In the genomic region with DNA sequence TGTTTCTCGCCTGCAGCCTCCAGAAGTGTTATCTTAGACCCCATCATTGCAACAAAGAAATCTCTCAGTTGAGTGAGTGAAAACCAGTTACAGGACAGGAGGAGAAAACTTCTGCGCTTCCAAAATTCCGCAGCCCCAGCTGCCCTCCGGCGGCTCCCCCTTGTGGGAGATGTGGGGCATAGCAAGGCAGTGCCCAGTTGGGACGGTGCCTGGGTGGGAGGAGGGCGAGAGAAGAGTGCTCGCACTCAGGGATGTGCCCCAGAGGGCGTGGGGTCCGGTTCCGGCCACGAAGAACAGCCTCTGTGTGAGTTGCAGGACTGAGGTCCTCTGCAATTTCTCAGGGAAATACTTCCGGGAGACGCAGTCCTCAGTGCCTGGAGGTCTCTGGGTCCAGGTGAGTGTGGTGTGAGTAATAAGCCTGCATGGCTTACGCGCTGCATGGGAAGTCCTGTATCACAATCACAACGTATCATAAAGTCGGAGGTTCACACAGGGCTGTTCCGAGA, we compare ENCODE assay signal across 7 cellular contexts.
DNase-seq lines count a peak whose midpoint lies in the region; ATAC-seq and TF ChIP-seq lines count a peak whose summit lies in the region.

No MANE protein-coding gene starts in this region.

- H3K36me3 Mint-ChIP-seq in H9 (ENCODE audit: insufficient read depth in 1 of 3, low read depth in 3 of 3): no peaks in the 10 kb centered on the region
- H3K36me3 Mint-ChIP-seq in natural killer cell treated with Interleukin-12 subunit alpha and Interleukin-12 subunit beta and Interleukin-15 and Interleukin-18, amount 100 ng/mL, for 72 hours: no peaks in the 10 kb centered on the region

- H3K4me1 ChIP-seq in H9 (ENCODE audit: insufficient read depth, low read length) (no peaks in the 10 kb centered on the region), thyroid gland (peaks cover 21 to 47% of the 10 kb centered on the region in 2 donors)

- WGBS in H9 (ENCODE audit: extremely low coverage, insufficient read length, low lambda C conversion rate): no CpG with 5 or more reads among the region's 19 CpGs
- 13 to 19% methylated on average over 11 to 19 of the region's 19 CpGs for WGBS in thyroid gland, 2 donors

- H2AK5ac ChIP-seq in H9 (ENCODE audit: insufficient read length, low read length): no peak overlapping the region

- 0 out of 2 replicates have a peak overlapping the region, but pooled peaks have one; percentile 53 for H3K14ac ChIP-seq in H9 (ENCODE audit: insufficient read depth, low read length)

- H2BK120ac ChIP-seq in H9 (ENCODE audit: low read depth, low read length, poor library complexity, severe bottlenecking): no peak overlapping the region

- no peaks in the 10 kb centered on the region for H3K36me3 ChIP-seq in thyroid gland

- H3K27me3 Mint-ChIP-seq in H9 (ENCODE audit: low read depth): peaks cover 9% of the 10 kb centered on the region
- H3K27me3 Mint-ChIP-seq in natural killer cell treated with Interleukin-12 subunit alpha and Interleukin-12 subunit beta and Interleukin-15 and Interleukin-18, amount 100 ng/mL, for 72 hours: peaks cover 31 to 44% of the 10 kb centered on the region in 2 donors

- peaks cover 4% of the 10 kb centered on the region for H3K23me2 ChIP-seq in H9 (ENCODE audit: insufficient read length, low read depth, low read length, poor library complexity, severe bottlenecking)

- no peaks in the 10 kb centered on the region for H3K79me2 ChIP-seq in H9 (ENCODE audit: insufficient read depth, low read length)

- H3T11ph ChIP-seq in H9 (ENCODE audit: low read length): no peak overlapping the region

- peaks cover 9 to 12% of the 10 kb centered on the region in 2 experiments for H3K4me1 Mint-ChIP-seq in H9
- H3K4me1 Mint-ChIP-seq in natural killer cell treated with Interleukin-12 subunit alpha and Interleukin-12 subunit beta and Interleukin-15 and Interleukin-18, amount 100 ng/mL, for 72 hours (ENCODE audit: low read depth in 2 of 2): peaks cover 0 to 4% of the 10 kb centered on the region in 2 donors

- no peak overlapping the region for H3K9ac ChIP-seq in H9 (ENCODE audit: extremely low read depth, insufficient read length, low read length)

- DNase-seq in H9: peak; percentile 81
- peak; percentile 55 for DNase-seq in NCI-H1092 treated with DMSO at 0.1 percent for 48 hours (lab: John Stamatoyannopoulos, UW)
- DNase-seq in activated T-cell treated with anti-CD3 and anti-CD28 coated beads for 24 hours (ENCODE audit: low read depth): peak; percentile 21
- DNase-seq in fibroblast of peridontal ligament (ENCODE audit: extremely low read depth): peak; percentile 85
- DNase-seq in natural killer cell treated with Interleukin-12 subunit alpha and Interleukin-12 subunit beta and Interleukin-15 and Interleukin-18, amount 100 ng/mL, for 72 hours (ENCODE audit: low spot score): no peak
- DNase-seq in thyroid gland: peak; percentile 70 to 82

- no peak overlapping the region for H3K23ac ChIP-seq in H9 (ENCODE audit: insufficient read length, low read depth, low read length)

- H3K9me3 Mint-ChIP-seq in H9: no peaks in the 10 kb centered on the region
- H3K9me3 Mint-ChIP-seq in natural killer cell treated with Interleukin-12 subunit alpha and Interleukin-12 subunit beta and Interleukin-15 and Interleukin-18, amount 100 ng/mL, for 72 hours: no peaks in the 10 kb centered on the region

- no peaks in the 10 kb centered on the region for H3K27me3 ChIP-seq in H9 (ENCODE audit: insufficient read depth, low read length)
- no peaks in the 10 kb centered on the region for H3K27me3 ChIP-seq in thyroid gland

- no peak overlapping the region for H4K8ac ChIP-seq in H9 (replicated peaks; ENCODE audit: insufficient read length, low read depth, low read length)

- intact Hi-C loops in thyroid gland (cut with DNase I): no loop called here

- H3K4ac ChIP-seq in H9 (ENCODE audit: low read depth, low read length): no peak overlapping the region

- peak overlapping the region; percentile 80 for H2AFZ ChIP-seq in H9 (ENCODE audit: low read length)

- no peaks in the 10 kb centered on the region for H3K79me1 ChIP-seq in H9 (ENCODE audit: insufficient read depth, low read depth, low read length, poor library complexity, severe bottlenecking)

- peak overlapping the region in 2 of 3 donors; percentile 10 to 26 for H3K4me3 ChIP-seq in thyroid gland (replicated peaks in 1 of 3)

- H4K91ac ChIP-seq in H9 (ENCODE audit: insufficient read length, low read depth, low read length): no peak overlapping the region

- peak overlapping the region; percentile 39 to 41; a peak in 4 of 5 replicates for H3K4me3 Mint-ChIP-seq in H9
- H3K4me3 Mint-ChIP-seq in natural killer cell treated with Interleukin-12 subunit alpha and Interleukin-12 subunit beta and Interleukin-15 and Interleukin-18, amount 100 ng/mL, for 72 hours: no peak overlapping the region

- H2BK15ac ChIP-seq in H9 (ENCODE audit: low read depth, low read length): no peak overlapping the region

- H2BK5ac ChIP-seq in H9 (ENCODE audit: insufficient read length, low read length): no peak overlapping the region

- H3K27ac ChIP-seq in H9 (ENCODE audit: insufficient read length, low read depth, low read length): no peak overlapping the region
- H3K27ac ChIP-seq in thyroid gland: peak overlapping the region; percentile 61 to 71 (median 71)

- H3K9me3 ChIP-seq in H9 (ENCODE audit: control insufficient read depth, low read depth, low read length) (no peaks in the 10 kb centered on the region), thyroid gland (no peaks in the 10 kb centered on the region)

- H2BK20ac ChIP-seq in H9 (ENCODE audit: low read depth, low read length, poor library complexity, severe bottlenecking): no peak overlapping the region

- TF ChIP-seq POLR2A in thyroid gland (IDR thresholded peaks at IDR 0.05): no peak

- H3K56ac ChIP-seq in H9 (ENCODE audit: insufficient read length, low read depth, low read length): no peak overlapping the region

- no peak overlapping the region for H3K18ac ChIP-seq in H9 (ENCODE audit: insufficient read length, low read depth, low read length)

- peak; percentile 91 for TF ChIP-seq CTCF in GM12872 (IDR thresholded peaks at IDR 0.05; ENCODE audit: insufficient read depth, low read depth, low read length)
- peak; percentile 98 for TF ChIP-seq CTCF in H9 (conservative IDR thresholded peaks at IDR 0.05)
- TF ChIP-seq CTCF in thyroid gland (IDR thresholded peaks at IDR 0.05): peak; percentile 82 to 97 (median 94)

- ATAC-seq in natural killer cell treated with Interleukin-12 subunit alpha and Interleukin-12 subunit beta and Interleukin-15 and Interleukin-18, amount 100 ng/mL, for 72 hours: peak; percentile 69 to 74

- no peak overlapping the region for H3K27ac Mint-ChIP-seq in H9
- no peak overlapping the region for H3K27ac Mint-ChIP-seq in natural killer cell treated with Interleukin-12 subunit alpha and Interleukin-12 subunit beta and Interleukin-15 and Interleukin-18, amount 100 ng/mL, for 72 hours

- H4K20me1 ChIP-seq in H9 (ENCODE audit: control insufficient read depth, insufficient read depth, insufficient read length): no peaks in the 10 kb centered on the region

- peak overlapping the region; percentile 38 for H3K4me2 ChIP-seq in H9 (ENCODE audit: insufficient read depth, insufficient read length, low read length)

- no peak overlapping the region for H4K5ac ChIP-seq in H9 (ENCODE audit: insufficient read length, low read depth, low read length)

- no peak overlapping the region for H2BK12ac ChIP-seq in H9 (ENCODE audit: insufficient read length, low read depth, low read length)
